In genomic region chr3:11900844-11901243, GRCh38 we compare ENCODE assay signal across 32 cellular contexts.
"Had no signal": no experiment of that assay in that cellular context is flagged by ENCODE, and none has a peak within 500 bp of the region (broad histone marks: within the 10 kb centered on the region; RNA-seq: fewer than 3 reads in every experiment).

No MANE protein-coding gene starts in this region.

- DNase-seq: activated CD4-positive, alpha-beta memory T cell treated with anti-CD3 and anti-CD28 coated beads for 36 hours; activated CD4-positive, alpha-beta T cell treated with anti-CD3 and anti-CD28 coated beads for 36 hours; activated CD4-positive, alpha-beta T cell treated with anti-CD3 and anti-CD28 coated beads, Interleukin-2, amount 10 ng/mL, durations not matched to agents 24 days and 14 days; activated CD4-positive, CD25-positive, alpha-beta regulatory T cell; activated CD4-positive, CD25-positive, alpha-beta regulatory T cell treated with anti-CD3 and anti-CD28 coated beads, Interleukin-2, amount 50 U/mL, for 72 hours; activated CD8-positive, alpha-beta memory T cell treated with anti-CD3 and anti-CD28 coated beads, Interleukin-2, amount 10 ng/mL, durations not matched to agents 7 days and 5 days; activated CD8-positive, alpha-beta memory T cell treated with anti-CD3 and anti-CD28 coated beads, Interleukin-2, amount 50 U/mL, for 4 hours; activated CD8-positive, alpha-beta T cell treated with anti-CD3 and anti-CD28 coated beads, Interleukin-2, amount 10 ng/mL, durations not matched to agents 7 days and 5 days; activated effector memory CD4-positive, alpha-beta T cell treated with anti-CD3 and anti-CD28 coated beads, Interleukin-2, amount 50 U/mL, for 16 hours; activated naive CD4-positive, alpha-beta T cell treated with anti-CD3 and anti-CD28 coated beads for 36 hours; activated naive CD8-positive, alpha-beta T cell treated with anti-CD3 and anti-CD28 coated beads for 36 hours; activated naive CD8-positive, alpha-beta T cell treated with anti-CD3 and anti-CD28 coated beads, Interleukin-2, amount 50 U/mL, for 24 hours; activated T-cell treated with anti-CD3 and anti-CD28 coated beads, Interleukin-2, amount 50 U/mL, for 1 hour; activated T-cell treated with anti-CD3 and anti-CD28 coated beads, Interleukin-2, amount 50 U/mL, for 48 hours; adrenal gland; amygdala; body of pancreas; caudate nucleus; cerebellar nuclear complex; colonic mucosa; effector CD8-positive, alpha-beta T cell; erythroblast; foreskin keratinocyte; heart right ventricle; T-helper 1 cell; T-helper 17 cell had no signal

- H3K27me3 Mint-ChIP-seq: activated CD4-positive, alpha-beta memory T cell treated with anti-CD3 and anti-CD28 coated beads for 36 hours; activated CD4-positive, alpha-beta T cell treated with anti-CD3 and anti-CD28 coated beads for 36 hours; activated naive CD4-positive, alpha-beta T cell treated with anti-CD3 and anti-CD28 coated beads, Interleukin-2, amount 50 U/mL, for 24 hours; activated naive CD8-positive, alpha-beta T cell treated with anti-CD3 and anti-CD28 coated beads for 36 hours; activated naive CD8-positive, alpha-beta T cell treated with anti-CD3 and anti-CD28 coated beads, Interleukin-2, amount 50 U/mL, for 24 hours had no signal

- H3K36me3 Mint-ChIP-seq: activated CD4-positive, alpha-beta memory T cell treated with anti-CD3 and anti-CD28 coated beads for 36 hours; activated CD8-positive, alpha-beta memory T cell treated with anti-CD3 and anti-CD28 coated beads, Interleukin-2, amount 10 ng/mL, durations not matched to agents 7 days and 5 days; activated naive CD4-positive, alpha-beta T cell treated with anti-CD3 and anti-CD28 coated beads, Interleukin-2, amount 50 U/mL, for 24 hours; activated naive CD8-positive, alpha-beta T cell treated with anti-CD3 and anti-CD28 coated beads for 36 hours had no signal

- H3K4me3 ChIP-seq: adrenal gland, body of pancreas, colonic mucosa, esophagus muscularis mucosa, gastroesophageal sphincter, heart right ventricle had no signal

- H3K4me1 Mint-ChIP-seq: activated CD4-positive, alpha-beta T cell treated with anti-CD3 and anti-CD28 coated beads for 36 hours; activated CD4-positive, alpha-beta T cell treated with anti-CD3 and anti-CD28 coated beads, Interleukin-2, amount 10 ng/mL, durations not matched to agents 24 days and 14 days; activated CD8-positive, alpha-beta memory T cell treated with anti-CD3 and anti-CD28 coated beads, Interleukin-2, amount 10 ng/mL, durations not matched to agents 7 days and 5 days; activated naive CD4-positive, alpha-beta T cell treated with anti-CD3 and anti-CD28 coated beads, Interleukin-2, amount 50 U/mL, for 24 hours; activated naive CD8-positive, alpha-beta T cell treated with anti-CD3 and anti-CD28 coated beads for 36 hours; activated naive CD8-positive, alpha-beta T cell treated with anti-CD3 and anti-CD28 coated beads, Interleukin-2, amount 50 U/mL, for 24 hours; T-helper 17 cell had no signal

- H3K36me3 ChIP-seq: adrenal gland, colonic mucosa, esophagus muscularis mucosa, gastroesophageal sphincter, heart right ventricle had no signal

- H3K27ac Mint-ChIP-seq: activated CD4-positive, alpha-beta memory T cell treated with anti-CD3 and anti-CD28 coated beads for 36 hours; activated CD4-positive, alpha-beta T cell treated with anti-CD3 and anti-CD28 coated beads for 36 hours; activated CD4-positive, alpha-beta T cell treated with anti-CD3 and anti-CD28 coated beads, Interleukin-2, amount 10 ng/mL, durations not matched to agents 24 days and 14 days; activated CD8-positive, alpha-beta memory T cell treated with anti-CD3 and anti-CD28 coated beads, Interleukin-2, amount 10 ng/mL, durations not matched to agents 7 days and 5 days; activated CD8-positive, alpha-beta T cell treated with anti-CD3 and anti-CD28 coated beads, Interleukin-2, amount 10 ng/mL, durations not matched to agents 7 days and 5 days; activated naive CD4-positive, alpha-beta T cell treated with anti-CD3 and anti-CD28 coated beads for 36 hours; activated naive CD4-positive, alpha-beta T cell treated with anti-CD3 and anti-CD28 coated beads, Interleukin-2, amount 50 U/mL, for 24 hours; activated naive CD8-positive, alpha-beta T cell treated with anti-CD3 and anti-CD28 coated beads for 36 hours; activated naive CD8-positive, alpha-beta T cell treated with anti-CD3 and anti-CD28 coated beads, Interleukin-2, amount 50 U/mL, for 24 hours; activated T-helper 1 cell treated with anti-CD3 and anti-CD28 coated beads, Interleukin-12 subunit alpha, Interleukin-12 subunit beta, Interleukin-2, Interleukin-4 antibody, amounts not matched to agents 30 ng/mL and 10 ng/mL and 1 ng/mL, durations not matched to agents 14 hours and 24 hours and 36 hours; activated T-helper 2 cell treated with anti-CD3 and anti-CD28 coated beads, Interferon-gamma antibody, Interleukin-2, Interleukin-4, amounts not matched to agents 10 μg/mL and 5 μg/mL and 100 μg/mL, durations not matched to agents 14 hours and 24 hours and 36 hours; T-helper 17 cell; T-helper 2 cell treated with Interferon-gamma antibody and Interleukin-4, amounts not matched to agents 5 μg/mL and 100 μg/mL, for 36 hours had no signal

- H3K4me1 ChIP-seq: adrenal gland, body of pancreas, colonic mucosa, esophagus muscularis mucosa, foreskin keratinocyte, gastroesophageal sphincter, heart right ventricle had no signal

- H3K4me3 Mint-ChIP-seq: activated CD4-positive, alpha-beta memory T cell treated with anti-CD3 and anti-CD28 coated beads for 36 hours; activated CD4-positive, alpha-beta T cell treated with anti-CD3 and anti-CD28 coated beads for 36 hours; activated CD4-positive, alpha-beta T cell treated with anti-CD3 and anti-CD28 coated beads, Interleukin-2, amount 10 ng/mL, durations not matched to agents 24 days and 14 days; activated CD8-positive, alpha-beta memory T cell treated with anti-CD3 and anti-CD28 coated beads, Interleukin-2, amount 10 ng/mL, durations not matched to agents 7 days and 5 days; activated CD8-positive, alpha-beta T cell treated with anti-CD3 and anti-CD28 coated beads, Interleukin-2, amount 10 ng/mL, durations not matched to agents 7 days and 5 days; activated naive CD4-positive, alpha-beta T cell treated with anti-CD3 and anti-CD28 coated beads for 36 hours; activated naive CD4-positive, alpha-beta T cell treated with anti-CD3 and anti-CD28 coated beads, Interleukin-2, amount 50 U/mL, for 24 hours; activated naive CD8-positive, alpha-beta T cell treated with anti-CD3 and anti-CD28 coated beads for 36 hours; activated naive CD8-positive, alpha-beta T cell treated with anti-CD3 and anti-CD28 coated beads, Interleukin-2, amount 50 U/mL, for 24 hours; activated T-helper 1 cell treated with anti-CD3 and anti-CD28 coated beads, Interleukin-12 subunit alpha, Interleukin-12 subunit beta, Interleukin-2, Interleukin-4 antibody, amounts not matched to agents 30 ng/mL and 10 ng/mL and 1 ng/mL, durations not matched to agents 14 hours and 24 hours and 36 hours; T-helper 17 cell; T-helper 2 cell treated with Interferon-gamma antibody and Interleukin-4, amounts not matched to agents 5 μg/mL and 100 μg/mL, for 36 hours had no signal

- H3K9me3 Mint-ChIP-seq: activated CD4-positive, alpha-beta memory T cell treated with anti-CD3 and anti-CD28 coated beads for 36 hours; activated CD4-positive, alpha-beta T cell treated with anti-CD3 and anti-CD28 coated beads, Interleukin-2, amount 10 ng/mL, durations not matched to agents 24 days and 14 days; activated naive CD4-positive, alpha-beta T cell treated with anti-CD3 and anti-CD28 coated beads for 36 hours; activated naive CD4-positive, alpha-beta T cell treated with anti-CD3 and anti-CD28 coated beads, Interleukin-2, amount 50 U/mL, for 24 hours; activated naive CD8-positive, alpha-beta T cell treated with anti-CD3 and anti-CD28 coated beads for 36 hours; activated naive CD8-positive, alpha-beta T cell treated with anti-CD3 and anti-CD28 coated beads, Interleukin-2, amount 50 U/mL, for 24 hours; activated T-helper 1 cell treated with anti-CD3 and anti-CD28 coated beads, Interleukin-12 subunit alpha, Interleukin-12 subunit beta, Interleukin-2, Interleukin-4 antibody, amounts not matched to agents 30 ng/mL and 10 ng/mL and 1 ng/mL, durations not matched to agents 14 hours and 24 hours and 36 hours; activated T-helper 2 cell treated with anti-CD3 and anti-CD28 coated beads, Interferon-gamma antibody, Interleukin-2, Interleukin-4, amounts not matched to agents 10 μg/mL and 5 μg/mL and 100 μg/mL, durations not matched to agents 14 hours and 24 hours and 36 hours; T-helper 2 cell treated with Interferon-gamma antibody and Interleukin-4, amounts not matched to agents 5 μg/mL and 100 μg/mL, for 36 hours had no signal

- H3K27me3 ChIP-seq: adrenal gland, body of pancreas, colonic mucosa had no signal

- H3K9me3 ChIP-seq: adrenal gland, body of pancreas, colonic mucosa, esophagus muscularis mucosa, gastroesophageal sphincter, heart right ventricle had no signal

- H3K27ac ChIP-seq: adrenal gland, body of pancreas, colonic mucosa, esophagus muscularis mucosa, foreskin keratinocyte, gastroesophageal sphincter, heart right ventricle had no signal
